ENCODE assay signal across 9 cellular contexts in the genomic region with DNA sequence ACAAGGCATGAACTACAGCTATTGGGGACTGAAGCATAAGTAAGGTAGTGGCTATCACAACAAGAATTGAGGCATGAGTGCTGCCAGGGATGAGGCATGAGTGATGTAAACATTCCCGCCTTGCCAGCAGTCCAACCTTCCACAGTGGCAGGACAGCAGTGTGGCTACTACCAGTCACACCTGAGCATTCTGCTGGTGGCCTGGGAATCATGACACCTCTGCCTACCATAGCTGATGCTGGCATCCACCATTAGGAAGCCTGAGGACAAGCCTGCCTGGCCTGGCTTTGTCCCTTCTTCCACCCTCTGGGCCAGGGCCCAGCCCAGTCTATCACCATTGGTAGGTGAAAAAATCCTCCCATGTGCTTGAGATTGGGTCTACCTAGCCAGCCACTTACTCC.
"Had no signal": no experiment of that assay in that cellular context is flagged by ENCODE, and none has a peak within 500 bp of the region (broad histone marks: within the 10 kb centered on the region; RNA-seq: fewer than 3 reads in every experiment).

No MANE protein-coding gene starts in this region.

- H3K4me1 ChIP-seq: HAP-1 had no signal

- H3K4me3 Mint-ChIP-seq: GM23338, HFFc6 had no signal

- H2AFZ ChIP-seq: GM23338 had no signal

- H3K4me1 Mint-ChIP-seq: GM23338 had no signal

- H3K36me3 ChIP-seq: HAP-1 had no signal

- H3K27ac ChIP-seq: HL-60 had no signal

- ATAC-seq: GM23338, HCT116, HepG2, K562 had no signal

- DNase-seq: HFFc6, IMR-90, KG1 had no signal

- H3K4me2 ChIP-seq: GM23338 had no signal

- FAIRE-seq: HepG2, K562 had no signal

- H3K4me3 ChIP-seq: GM23338, HAP-1, K562 had no signal

- H3K27ac Mint-ChIP-seq: GM23338, HFFc6 had no signal
